ENCODE assay signal across 31 cellular contexts in the genomic region with DNA sequence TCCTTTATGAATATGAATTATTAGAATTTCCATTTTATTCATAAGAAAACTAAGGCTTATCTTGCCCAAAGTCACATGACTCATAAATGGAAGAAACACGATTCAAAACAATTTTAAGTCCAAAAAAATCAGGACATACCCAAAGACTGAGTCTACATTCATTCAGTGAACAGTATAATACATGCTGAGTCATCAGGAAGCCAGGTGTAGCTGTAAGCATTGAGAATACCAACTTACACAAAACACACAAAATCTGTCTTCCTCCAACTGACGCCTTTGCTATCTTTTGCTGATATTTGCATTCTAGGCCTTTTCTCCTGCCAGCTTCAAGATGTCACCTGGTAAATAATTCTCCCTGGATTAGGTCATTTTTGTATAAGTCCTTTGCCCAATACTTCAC.
DNase-seq lines count a peak whose midpoint lies in the region; ATAC-seq and TF ChIP-seq lines count a peak whose summit lies in the region.
"Had no signal": no experiment of that assay in that cellular context is flagged by ENCODE, and none has a peak within 500 bp of the region (broad histone marks: within the 10 kb centered on the region; RNA-seq: fewer than 3 reads in every experiment).

No MANE protein-coding gene starts in this region.

- H3K4me3 ChIP-seq in breast epithelium, result no peak overlapping the region
- H3K4me3 ChIP-seq in adipocyte (ENCODE audit: low read length), result no peak overlapping the region
- H3K4me3 ChIP-seq in fibroblast of mammary gland (ENCODE audit: control insufficient read depth, low read depth, low read length), result no peak overlapping the region
- no peak overlapping the region for H3K4me3 ChIP-seq in transverse colon
- H3K4me3 ChIP-seq: esophagus muscularis mucosa, thoracic aorta, uterus had no signal

- no peaks in the 10 kb centered on the region for H3K4me1 Mint-ChIP-seq in MCF 10A (ENCODE audit: insufficient read depth, unreplicated experiment)
- H3K4me1 Mint-ChIP-seq: activated naive CD4-positive, alpha-beta T cell treated with anti-CD3 and anti-CD28 coated beads, Interleukin-2, amount 50 U/mL, for 24 hours; CD14-positive monocyte; memory B cell; stimulated activated naive CD8-positive, alpha-beta T cell treated with anti-CD3 and anti-CD28 coated beads, Interleukin-15, amount 100 ng/mL, for 72 hours; T-cell had no signal

- BruUV-seq in MCF 10A (replicated peaks; lab: Mats Ljungman, UMichigan), result no TSS peak

- intact Hi-C loops in MCF 10A (cut with micrococcal nuclease), result no loop called here
- intact Hi-C loops in breast epithelium (cut with DNase I; ENCODE audit: low total_unique reads), result no loop called here
- intact Hi-C loops in transverse colon (cut with DNase I; ENCODE audit: low total_unique reads), result no loop called here
- intact Hi-C loops in head of caudate nucleus (cut with DNase I), result no loop called here

- TF ChIP-seq POLR2A in breast epithelium (IDR thresholded peaks at IDR 0.05) (no peak), transverse colon (IDR thresholded peaks at IDR 0.05) (no peak)

- no peak for ATAC-seq in GM19324 (IDR thresholded peaks at IDR 0.05; ENCODE audit: low FRiP score, unreplicated experiment)
- ATAC-seq: right cardiac atrium; stimulated activated naive CD8-positive, alpha-beta T cell treated with anti-CD3 and anti-CD28 coated beads, Interleukin-15, amount 100 ng/mL, for 72 hours; T-cell had no signal

- H3K9me3 Mint-ChIP-seq in MCF 10A (ENCODE audit: unreplicated experiment), result no peaks in the 10 kb centered on the region
- H3K9me3 Mint-ChIP-seq: activated naive CD4-positive, alpha-beta T cell treated with anti-CD3 and anti-CD28 coated beads, Interleukin-2, amount 50 U/mL, for 24 hours; memory B cell; stimulated activated naive CD8-positive, alpha-beta T cell treated with anti-CD3 and anti-CD28 coated beads, Interleukin-15, amount 100 ng/mL, for 72 hours had no signal

- no peak overlapping the region for H3K27ac Mint-ChIP-seq in MCF 10A (ENCODE audit: low read depth, unreplicated experiment)
- H3K27ac Mint-ChIP-seq: activated naive CD4-positive, alpha-beta T cell treated with anti-CD3 and anti-CD28 coated beads, Interleukin-2, amount 50 U/mL, for 24 hours; CD14-positive monocyte; memory B cell; stimulated activated naive CD8-positive, alpha-beta T cell treated with anti-CD3 and anti-CD28 coated beads, Interleukin-15, amount 100 ng/mL, for 72 hours; T-cell had no signal

- H3K9ac ChIP-seq in adipocyte (ENCODE audit: low read length), result no peak overlapping the region

- no peak for TF ChIP-seq EP300 in transverse colon (IDR thresholded peaks at IDR 0.05; ENCODE audit: low read depth)

- no peaks in the 10 kb centered on the region for H3K9me3 ChIP-seq in breast epithelium
- no peaks in the 10 kb centered on the region for H3K9me3 ChIP-seq in adipocyte (ENCODE audit: control insufficient read depth, low read length)
- H3K9me3 ChIP-seq in transverse colon, result no peaks in the 10 kb centered on the region
- H3K9me3 ChIP-seq: esophagus muscularis mucosa, thoracic aorta, uterus had no signal

- 64 to 67% methylated on average over 1 to 2 of the region's 2 CpGs for WGBS in transverse colon (ENCODE audit: low coverage in 1 of 2), 2 donors

- H3K27me3 Mint-ChIP-seq in MCF 10A (ENCODE audit: insufficient read depth, unreplicated experiment), result no peaks in the 10 kb centered on the region
- H3K27me3 Mint-ChIP-seq: activated naive CD4-positive, alpha-beta T cell treated with anti-CD3 and anti-CD28 coated beads, Interleukin-2, amount 50 U/mL, for 24 hours; memory B cell; stimulated activated naive CD8-positive, alpha-beta T cell treated with anti-CD3 and anti-CD28 coated beads, Interleukin-15, amount 100 ng/mL, for 72 hours; T-cell had no signal

- POLR2A ChIA-PET in MCF 10A (lab: Yijun Ruan, JAX), result interaction anchor here (1.0 kb wide), 1 partner anchor 14 kb away, joined by 4 read pairs; no protein-coding TSS in a partner anchor

- no peak overlapping the region for H3K27ac ChIP-seq in breast epithelium
- H3K27ac ChIP-seq in transverse colon, result no peak overlapping the region
- H3K27ac ChIP-seq: esophagus muscularis mucosa, RWPE1, thoracic aorta, uterus, WERI-Rb-1 had no signal

- H3K27me3 ChIP-seq in breast epithelium, result no peaks in the 10 kb centered on the region
- no peaks in the 10 kb centered on the region for H3K27me3 ChIP-seq in adipocyte (replicated peaks; ENCODE audit: control insufficient read depth, insufficient read depth, low read length)
- H3K27me3 ChIP-seq in transverse colon, result no peaks in the 10 kb centered on the region
- H3K27me3 ChIP-seq: esophagus muscularis mucosa, uterus had no signal

- no peaks in the 10 kb centered on the region for H3K36me3 Mint-ChIP-seq in MCF 10A (ENCODE audit: insufficient read depth, unreplicated experiment)
- H3K36me3 Mint-ChIP-seq: activated naive CD4-positive, alpha-beta T cell treated with anti-CD3 and anti-CD28 coated beads, Interleukin-2, amount 50 U/mL, for 24 hours; CD14-positive monocyte; memory B cell; T-cell had no signal

- in situ Hi-C loops in transverse colon (cut with MboI; ENCODE audit: low pct_ligation_motif_present in 1 of 4, low pct_unique_long_range_greater_than_20kb in 1 of 4, low sequenced_read_pairs in 3 of 4), result no loop called here

- TF ChIP-seq CTCF in MCF 10A (IDR thresholded peaks at IDR 0.05; ENCODE audit: unreplicated experiment) (no peak), breast epithelium (IDR thresholded peaks at IDR 0.05) (no peak), fibroblast of mammary gland (conservative IDR thresholded peaks at IDR 0.05; ENCODE audit: control insufficient read depth, insufficient read depth, low read depth, low read length) (no peak), transverse colon (IDR thresholded peaks at IDR 0.05) (no peak)

- H3K36me3 ChIP-seq in breast epithelium, result no peaks in the 10 kb centered on the region
- no peaks in the 10 kb centered on the region for H3K36me3 ChIP-seq in adipocyte (ENCODE audit: control insufficient read depth, insufficient read depth, low read length, severe bottlenecking)
- H3K36me3 ChIP-seq in transverse colon, result no peaks in the 10 kb centered on the region
- H3K36me3 ChIP-seq: esophagus muscularis mucosa, thoracic aorta, uterus, WERI-Rb-1 had no signal

- H3K4me1 ChIP-seq in breast epithelium (no peaks in the 10 kb centered on the region), adipocyte (ENCODE audit: control insufficient read depth, insufficient read depth, low read length) (peaks cover 5% of the 10 kb centered on the region), transverse colon (peaks cover 0 to 16% (median 4%) of the 10 kb centered on the region in 4 donors)
- H3K4me1 ChIP-seq: esophagus muscularis mucosa, uterus had no signal

- CTCF ChIA-PET in MCF 10A (lab: Yijun Ruan, JAX), result interaction anchor here (0.6 kb wide), 1 partner anchor 32 kb away, joined by 4 read pairs; no protein-coding TSS in a partner anchor

- no peak overlapping the region for H3K4me3 Mint-ChIP-seq in MCF 10A (ENCODE audit: unreplicated experiment)
- H3K4me3 Mint-ChIP-seq: activated naive CD4-positive, alpha-beta T cell treated with anti-CD3 and anti-CD28 coated beads, Interleukin-2, amount 50 U/mL, for 24 hours; CD14-positive monocyte; memory B cell; neural crest cell; stimulated activated naive CD8-positive, alpha-beta T cell treated with anti-CD3 and anti-CD28 coated beads, Interleukin-15, amount 100 ng/mL, for 72 hours; T-cell had no signal

- DNase-seq in MCF 10A (ENCODE audit: unreplicated experiment), result peak; percentile 15
- DNase-seq in breast epithelium (ENCODE audit: low spot score in 2 of 2), result no peak
- DNase-seq in adipocyte (ENCODE audit: low read depth), result peak; percentile 2
- peak; percentile 4 for DNase-seq in fibroblast of mammary gland (ENCODE audit: low read depth)
- DNase-seq in renal cortical epithelial cell (ENCODE audit: low read depth), result peak; percentile 32
- DNase-seq in transverse colon, result no peak
- no peak for DNase-seq in head of caudate nucleus
- DNase-seq: 8988T; activated CD4-positive, alpha-beta T cell treated with anti-CD3 and anti-CD28 coated beads for 4 hours; caudate nucleus; dermis blood vessel endothelial cell; DND-41; hippocampal formation; NCI-H1417 treated with DMSO at 0.1 percent for 48 hours; NCI-H2081 treated with DMSO at 0.1 percent for 48 hours; NCI-H748 treated with DMSO at 0.1 percent for 48 hours; posterior cingulate gyrus; right cardiac atrium; stimulated activated CD4-positive, alpha-beta T cell treated with anti-CD3 and anti-CD28 coated beads, Interleukin-1b, Interleukin-23, amount 100 ng/mL, for 48 hours; stimulated activated naive CD8-positive, alpha-beta T cell treated with anti-CD3 and anti-CD28 coated beads, Interleukin-15, amount 100 ng/mL, for 72 hours; T-cell; uterus; WERI-Rb-1 had no signal

Comparison
In these comparisons a context has a peak if more than half of its experiments do, and no peak if none do; other contexts are left out.
1. DNase-seq: peak in MCF 10A (single experiment), adipocyte (single experiment), fibroblast of mammary gland (single experiment) and renal cortical epithelial cell (single experiment); none in breast epithelium (0 of 2), transverse colon (single experiment) and head of caudate nucleus (0 of 42).